In genomic region chr4:9804918-9805317, GRCh38 we compare ENCODE assay signal across 23 cellular contexts. TPM values are rescaled to one million over a fixed set of nuclear protein-coding genes. Genes with fewer than 3 reads are reported as not detected.
DNase-seq lines count a peak whose midpoint lies in the region; ATAC-seq, FAIRE-seq and TF ChIP-seq lines count a peak whose summit lies in the region.
"Had no signal": no experiment of that assay in that cellular context is flagged by ENCODE, and none has a peak within 500 bp of the region (broad histone marks: within the 10 kb centered on the region; RNA-seq: fewer than 3 reads in every experiment).

No MANE protein-coding gene starts in this region.

- H3K4me3 ChIP-seq in IMR-90 (ENCODE audit: insufficient read depth, low read depth, low read length), result no peak overlapping the region
- H3K4me3 ChIP-seq in K562, result no peak overlapping the region
- no peak overlapping the region for H3K4me3 ChIP-seq in stomach

- no peak for ATAC-seq in IMR-90 (ENCODE audit: low read depth)
- ATAC-seq in K562, result peak; percentile 45; the same call in 1 of the 3 replicates
- peak; percentile 68 for ATAC-seq in foreskin keratinocyte
- ATAC-seq in HG02763 (IDR thresholded peaks at IDR 0.05; ENCODE audit: unreplicated experiment), result no peak

- no peak overlapping the region for H2AK5ac ChIP-seq in IMR-90 (ENCODE audit: low read depth, low read length)

- H3K9ac ChIP-seq in IMR-90 (ENCODE audit: low read depth, low read length) (no peak overlapping the region), K562 (ENCODE audit: insufficient read depth in 1 of 2, low read depth in 2 of 2, low read length in 2 of 2) (no peak overlapping the region)

- no peak overlapping the region for H4K5ac ChIP-seq in IMR-90 (ENCODE audit: low read depth, low read length)

- no peak overlapping the region for H3K4ac ChIP-seq in IMR-90 (ENCODE audit: low read depth, low read length)

- peak overlapping the region; percentile 49 for H2AFZ ChIP-seq in IMR-90 (replicated peaks; ENCODE audit: low read length, poor library complexity)
- H2AFZ ChIP-seq in K562 (ENCODE audit: low read depth, low read length), result no peak overlapping the region

- H2BK20ac ChIP-seq in IMR-90 (ENCODE audit: low read depth, low read length), result no peak overlapping the region

- no peak for TF ChIP-seq RAD21 in IMR-90 (IDR thresholded peaks at IDR 0.05; ENCODE audit: low read length)
- no peak for TF ChIP-seq RAD21 in K562 (CRISPR knock-in tag; conservative IDR thresholded peaks at IDR 0.05 in 1 of 2, IDR thresholded peaks at IDR 0.05 in 1 of 2)

- TF ChIP-seq EP300 in K562 (IDR thresholded peaks at IDR 0.05; ENCODE audit: low read length) (no peak), stomach (IDR thresholded peaks at IDR 0.05) (no peak)

- H3K4me1 ChIP-seq in IMR-90 (ENCODE audit: control insufficient read depth, insufficient read depth, low read length) (no peaks in the 10 kb centered on the region), K562 (replicated peaks in 1 of 2; ENCODE audit: control insufficient read depth in 2 of 2, insufficient read depth in 2 of 2, low read length in 2 of 2) (no peaks in the 10 kb centered on the region), foreskin keratinocyte (no peaks in the 10 kb centered on the region), stomach (no peaks in the 10 kb centered on the region)

- POLR2A ChIA-PET in IMR-90 (lab: Charles Lee; ENCODE audit: unreplicated experiment), result no interaction called here
- POLR2A ChIA-PET in K562 (lab: Yijun Ruan, JAX), result no interaction called here

- dilution Hi-C loops in IMR-90 (cut with HindIII; ENCODE audit: low sequenced_read_pairs, unreplicated experiment), result no loop called here

- intact Hi-C loops in IMR-90 (cut with micrococcal nuclease) (no loop called here), K562 (cut with micrococcal nuclease) (no loop called here), stomach (cut with DNase I; ENCODE audit: low total_unique reads) (no loop called here)

- H3K4me2 ChIP-seq in IMR-90 (ENCODE audit: low read depth, low read length) (no peak overlapping the region), K562 (ENCODE audit: insufficient read depth, low read length) (no peak overlapping the region)

- H4K8ac ChIP-seq in IMR-90 (ENCODE audit: low read depth in 2 of 2, low read length in 2 of 2), result no peak overlapping the region

- peaks cover 8% of the 10 kb centered on the region for H3K9me3 ChIP-seq in IMR-90 (ENCODE audit: control insufficient read depth, insufficient read depth, low read length)
- H3K9me3 ChIP-seq in K562 (replicated peaks; ENCODE audit: control insufficient read depth, insufficient read depth, low read depth, low read length), result no peaks in the 10 kb centered on the region
- H3K9me3 ChIP-seq in stomach, result no peaks in the 10 kb centered on the region

- H3K27me3 ChIP-seq in IMR-90 (ENCODE audit: control insufficient read depth, insufficient read depth, low read length), result no peaks in the 10 kb centered on the region
- H3K27me3 ChIP-seq in K562 (ENCODE audit: control insufficient read depth in 2 of 2, insufficient read depth in 2 of 2, low read length in 2 of 2), result peaks cover 0 to 24% of the 10 kb centered on the region in 2 experiments; a peak in 2 of 5 replicates
- H3K27me3 ChIP-seq in foreskin keratinocyte, result no peaks in the 10 kb centered on the region
- H3K27me3 ChIP-seq in stomach, result peaks cover 0 to 11% (median 0%) of the 10 kb centered on the region in 3 donors

- H3K27ac ChIP-seq in IMR-90 (ENCODE audit: insufficient read depth, low read length) (no peak overlapping the region), K562 (ENCODE audit: extremely low read depth, low read depth, low read length) (no peak overlapping the region), foreskin keratinocyte (no peak overlapping the region), stomach (no peak overlapping the region)
- H3K27ac ChIP-seq: HL-60 had no signal

- no peaks in the 10 kb centered on the region for H3K79me2 ChIP-seq in K562 (ENCODE audit: control insufficient read depth, insufficient read depth, low read length)

- H2BK15ac ChIP-seq in IMR-90 (ENCODE audit: low read depth, low read length), result no peak overlapping the region

- H2BK120ac ChIP-seq in IMR-90 (ENCODE audit: low read depth, low read length), result no peak overlapping the region

- CTCF ChIA-PET in IMR-90 (lab: Yijun Ruan, JAX) (no interaction called here), K562 (lab: Yijun Ruan, JAX; ENCODE audit: low intra/inter-chr PET ratio) (no interaction called here)

- no peak overlapping the region for H2AK9ac ChIP-seq in IMR-90 (replicated peaks; ENCODE audit: low read depth, low read length, poor library complexity)

- H2BK5ac ChIP-seq in IMR-90 (ENCODE audit: low read depth, low read length, poor library complexity, severe bottlenecking), result no peak overlapping the region

- H3K14ac ChIP-seq in IMR-90 (replicated peaks; ENCODE audit: low read depth, low read length), result no peak overlapping the region

- no peaks in the 10 kb centered on the region for H3K9me1 ChIP-seq in IMR-90 (ENCODE audit: insufficient read depth, low read length)
- H3K9me1 ChIP-seq in K562 (ENCODE audit: control insufficient read depth, insufficient read depth, low read length), result no peaks in the 10 kb centered on the region

- H3K18ac ChIP-seq in IMR-90 (ENCODE audit: low read depth, low read length), result no peak overlapping the region

- H4K91ac ChIP-seq in IMR-90 (ENCODE audit: insufficient read depth, low read depth, low read length), result no peak overlapping the region

- TF ChIP-seq POLR2A in IMR-90 (IDR thresholded peaks at IDR 0.05; ENCODE audit: low read depth, low read length), result no peak
- no peak for TF ChIP-seq POLR2A in K562 (conservative IDR thresholded peaks at IDR 0.05)
- no peak for TF ChIP-seq POLR2A in stomach (IDR thresholded peaks at IDR 0.05)

- no peaks in the 10 kb centered on the region for H3K79me1 ChIP-seq in IMR-90 (ENCODE audit: low read depth in 1 of 2, low read length in 2 of 2)

- DNase-seq in GM03348 (ENCODE audit: low spot score), result peak; percentile 22
- DNase-seq in IMR-90, result no peak
- no peak for DNase-seq in K562 (ENCODE audit: extremely low read depth in 1 of 4, low spot score in 3 of 4)
- DNase-seq in foreskin keratinocyte, result peak in 1 of 2 donors; percentile 30
- no peak for DNase-seq in superior temporal gyrus (ENCODE audit: extremely low spot score)
- no peak for DNase-seq in activated effector memory CD4-positive, alpha-beta T cell treated with Interleukin-2 at 50 U/mL for 16 hours
- DNase-seq in stomach, result no peak
- DNase-seq: Calu3; CD4-positive, alpha-beta T cell; EL; H9; NCI-H1092 treated with DMSO at 0.1 percent for 48 hours; NCI-H2081; NK-92 treated with Interleukin-12 subunit alpha and Interleukin-12 subunit beta, amount 100 ng/mL, for 24 hours had no signal

- WGBS in IMR-90 (ENCODE audit: extremely low coverage in 2 of 2, insufficient read length in 1 of 2), 2 experiments, result 52% methylated on average over 3 of the region's 5 CpGs; no CpG with 5 or more reads in 1 of the 2 experiments
- WGBS in K562 (ENCODE audit: insufficient coverage, low coverage, missing lambda C conversion rate), result 2% methylated on average over 5 of the region's 5 CpGs
- WGBS in stomach, 5 donors, result 88 to 100% (median 94%) methylated on average over 4 to 5 of the region's 5 CpGs

- H3K23ac ChIP-seq in IMR-90 (ENCODE audit: low read depth, low read length), result no peak overlapping the region

- in situ Hi-C loops in IMR-90 (cut with MboI; ENCODE audit: low sequenced_read_pairs) (no loop called here), K562 (cut with MboI) (no loop called here)

- TF ChIP-seq CTCF in IMR-90 (conservative IDR thresholded peaks at IDR 0.05; ENCODE audit: low read depth, low read length), result no peak
- no peak for TF ChIP-seq CTCF in K562 (IDR thresholded peaks at IDR 0.05 in 2 of 3, conservative IDR thresholded peaks at IDR 0.05 in 1 of 3; ENCODE audit: insufficient read depth in 2 of 3, low read depth in 1 of 3, low read length in 3 of 3)
- TF ChIP-seq CTCF in foreskin keratinocyte (conservative IDR thresholded peaks at IDR 0.05), result no peak
- TF ChIP-seq CTCF in stomach (IDR thresholded peaks at IDR 0.05), result no peak

- BruUV-seq in IMR-90 (replicated peaks; lab: Mats Ljungman, UMichigan) (no TSS peak), K562 (replicated peaks; lab: Mats Ljungman, UMichigan) (no TSS peak)

- no peak overlapping the region for H3K56ac ChIP-seq in IMR-90 (ENCODE audit: extremely low read depth, insufficient read depth, low read length)

- H3K36me3 ChIP-seq in IMR-90 (ENCODE audit: control insufficient read depth, insufficient read depth, low read length) (no peaks in the 10 kb centered on the region), K562 (ENCODE audit: control insufficient read depth, insufficient read depth, low read length) (no peaks in the 10 kb centered on the region), stomach (no peaks in the 10 kb centered on the region)

- no peak for FAIRE-seq in K562 (lab: Jason Lieb, UNC)
- FAIRE-seq: HTR-8/SVneo had no signal

- H4K20me1 ChIP-seq in IMR-90 (ENCODE audit: insufficient read depth, low read length), result no peaks in the 10 kb centered on the region
- no peaks in the 10 kb centered on the region; the same call in 1 of the 2 replicates for H4K20me1 ChIP-seq in K562 (replicated peaks; ENCODE audit: control insufficient read depth, insufficient read depth, low read length)

RNA-seq across cellular contexts. Expression of gene DRD5, which starts 23.5 kb away (rescaled TPM):
- total RNA-seq in IMR-90 (2012; rRNA removed) (not detected in 2 replicates), K562 (2014; rRNA removed) (not detected in 2 replicates), K562 (2014; rRNA removed; fragmentation: Illumina TruSeq; extraction: Trizol) (not detected in 2 replicates), K562 (2015; rRNA removed; fragmentation: Illumina TruSeq; extraction: Trizol) (not detected in 2 replicates), K562 (2021) (not detected in 2 replicates), foreskin keratinocyte (not detected in 2 replicates), stomach (not detected)
- polyA plus RNA-seq in IMR-90 (2012; rRNA removed) (not detected in 2 replicates), K562 (2011; rRNA removed) (not detected in 2 replicates), K562 (2014; fragmentation: Illumina TruSeq; extraction: Trizol) (not detected in 2 replicates), K562 (2014; fragmentation: Nextera tagmentation; extraction: Ambion mirVana) (not detected), K562 (2014; rRNA removed) (not detected in 2 replicates), foreskin keratinocyte (not detected in 2 replicates), stomach (under 1 TPM in 1 of 3 donors, not detected in 2; 0.31 TPM)
- not detected in 2 replicates for polyA plus RNA-seq in IMR-90 (2012; cell fraction: cytosol; rRNA removed)
- polyA plus RNA-seq in IMR-90 (2012; cell fraction: nucleus; rRNA removed; ENCODE audit: low replicate concordance), result not detected in 2 replicates
- total RNA-seq in K562 (2011; cell fraction: chromatin; rRNA removed; ENCODE audit: low replicate concordance), result not detected in 2 replicates
- not detected in 2 replicates for total RNA-seq in K562 (2011; cell fraction: nucleolus; rRNA removed)
- total RNA-seq in K562 (2011; cell fraction: nucleoplasm; rRNA removed), result not detected in 2 replicates
- not detected in 2 replicates for polyA plus RNA-seq in K562 (2011; cell fraction: cytosol; rRNA removed)
- polyA plus RNA-seq in K562 (2011; cell fraction: nucleus; rRNA removed), result not detected in 2 replicates
- not detected in 2 replicates for polyA plus RNA-seq in K562 (2012)
- not detected in 2 replicates for polyA minus RNA-seq in K562 (2011; rRNA and poly(A)+ RNA removed)
- not detected in 2 replicates for polyA minus RNA-seq in K562 (2011; cell fraction: cytosol; rRNA and poly(A)+ RNA removed)
- not detected in 2 replicates for polyA minus RNA-seq in K562 (2011; cell fraction: nucleus; rRNA and poly(A)+ RNA removed)
- total RNA-seq: A172; Calu3; CD4-positive, alpha-beta T cell; H9; LHCN-M2; NCI-H460; OCI-LY7; RPMI7951 had no signal
- polyA plus RNA-seq: BJ had no signal

Comparison
In these comparisons a context has a peak if more than half of its experiments do, and no peak if none do; other contexts are left out.
1. ATAC-seq: peak in K562 (single experiment) and foreskin keratinocyte (single experiment); none in IMR-90 (single experiment) and HG02763 (single experiment).